27 cellular contexts compared by ENCODE assay signal in the genomic region with DNA sequence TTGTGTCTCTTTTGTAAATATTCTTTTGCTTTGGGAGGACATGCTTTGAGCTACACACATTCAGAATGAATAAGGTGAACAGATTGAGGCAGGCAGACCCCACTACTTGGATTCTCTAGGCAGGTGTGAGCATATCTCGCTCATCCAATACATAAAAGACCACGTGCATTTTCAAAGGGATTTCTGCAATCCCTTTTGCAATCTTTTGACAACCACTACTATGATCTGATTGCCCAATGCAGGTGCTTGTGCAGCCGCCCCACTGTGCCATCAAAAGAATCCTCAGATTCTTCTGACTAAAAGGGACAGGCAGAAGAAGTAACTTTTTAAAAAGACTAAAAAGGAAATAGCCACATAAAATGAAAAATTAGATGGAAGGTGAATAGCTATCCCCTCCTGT.
A peak's percentile ranks its signal among the peaks of the same experiment; 100 is the strongest.
DNase-seq lines count a peak whose midpoint lies in the region; ATAC-seq, FAIRE-seq and TF ChIP-seq lines count a peak whose summit lies in the region.
"Had no signal": no experiment of that assay in that cellular context is flagged by ENCODE, and none has a peak within 500 bp of the region (broad histone marks: within the 10 kb centered on the region; RNA-seq: fewer than 3 reads in every experiment).

No MANE protein-coding gene starts in this region.

- CTCF ChIA-PET in A549 (lab: Yijun Ruan, JAX) = interaction anchor here (1.0 to 2.2 kb wide), 3 partner anchors 75 to 560 kb away, joined by 3 to 13 read pairs (median 4); no protein-coding TSS in a partner anchor
- CTCF ChIA-PET in GM10248 (lab: Yijun Ruan, JAX) = interaction anchor here (1.4 to 4.1 kb wide), 5 partner anchors 9 to 77 kb away, joined by 3 to 22 read pairs (median 9); no protein-coding TSS in a partner anchor
- CTCF ChIA-PET in mammary epithelial cell (lab: Charles Lee; ENCODE audit: low non-redundant PET) = no interaction called here

- no peak overlapping the region for H4K91ac ChIP-seq in mesenchymal stem cell (ENCODE audit: low read length)

- no peak overlapping the region for H4K8ac ChIP-seq in mesenchymal stem cell (ENCODE audit: low read length)

- H2AFZ ChIP-seq in OCI-LY1 (ENCODE audit: low read length) (no peak overlapping the region), mesenchymal stem cell (ENCODE audit: low read depth, low read length) (no peak overlapping the region), mammary epithelial cell (ENCODE audit: low read depth, low read length) (no peak overlapping the region)

- ATAC-seq in A549 = no peak
- ATAC-seq in GM21723 (IDR thresholded peaks at IDR 0.05; ENCODE audit: unreplicated experiment) = no peak
- ATAC-seq: Panc1 had no signal

- in situ Hi-C loops in mammary epithelial cell (cut with MboI; ENCODE audit: low sequenced_read_pairs in 2 of 2) = no loop called here

- H3K9me3 Mint-ChIP-seq in chondrocyte (ENCODE audit: low read depth) = peaks cover 2% of the 10 kb centered on the region

- no peaks in the 10 kb centered on the region for H3K36me3 Mint-ChIP-seq in chondrocyte (ENCODE audit: low read depth)

- H3K27ac ChIP-seq in A549 (peak overlapping the region; percentile 56 to 69; a peak in 5 of 6 replicates), OCI-LY1 (ENCODE audit: low read depth, low read length, poor library complexity, severe bottlenecking) (peak overlapping the region; percentile 97), mesenchymal stem cell (ENCODE audit: low read length, poor library complexity, severe bottlenecking) (no peak overlapping the region), mammary epithelial cell (ENCODE audit: insufficient read depth, low read depth, low read length) (no peak overlapping the region)
- H3K27ac ChIP-seq: BLaER1 treated with 17β-estradiol and CSF1 and Interleukin-3, amounts not matched to agents 10 nM and 100 nM; RWPE1 had no signal

- H3K36me3 ChIP-seq in OCI-LY1 (ENCODE audit: insufficient read depth, low read length) (no peaks in the 10 kb centered on the region), mesenchymal stem cell (ENCODE audit: control insufficient read depth in 1 of 2, insufficient read depth in 2 of 2, low read depth in 1 of 2, low read length in 2 of 2) (no peaks in the 10 kb centered on the region), mammary epithelial cell (ENCODE audit: insufficient read depth, low read length) (no peaks in the 10 kb centered on the region)
- H3K36me3 ChIP-seq: BLaER1 treated with 17β-estradiol and CSF1 and Interleukin-3, amounts not matched to agents 10 nM and 100 nM had no signal

- dilution Hi-C loops in mammary epithelial cell (cut with HindIII; ENCODE audit: low sequenced_read_pairs) = no loop called here

- H3K4me3 Mint-ChIP-seq in chondrocyte (ENCODE audit: unreplicated experiment) = no peak overlapping the region
- H3K4me3 Mint-ChIP-seq: CD4-positive, alpha-beta T cell had no signal

- no peak overlapping the region for H3K18ac ChIP-seq in mesenchymal stem cell (ENCODE audit: low read depth in 1 of 2, low read length in 2 of 2)

- H3K9ac ChIP-seq in OCI-LY1 (ENCODE audit: low read length) (no peak overlapping the region), mesenchymal stem cell (ENCODE audit: low read length) (no peak overlapping the region), mammary epithelial cell (ENCODE audit: insufficient read depth, low read length) (no peak overlapping the region)
- H3K9ac ChIP-seq: BLaER1 treated with 17β-estradiol and CSF1 and Interleukin-3, amounts not matched to agents 10 nM and 100 nM had no signal

- DNase-seq in A549 (ENCODE audit: low read depth in 1 of 2, low spot score in 1 of 2) (no peak), epithelial cell of esophagus (ENCODE audit: low read depth) (peak; percentile 33), mesenchymal stem cell (no peak), GM10248 (ENCODE audit: extremely low spot score) (no peak), chondrocyte (ENCODE audit: low spot score) (no peak), mammary epithelial cell (no peak)
- DNase-seq: CD4-positive, alpha-beta T cell; DMS 273 treated with DMSO at 0.1 percent for 48 hours; DMS79 treated with DMSO at 0.1 percent for 48 hours; KBM-7; MV-4-11; NCI-H1105 treated with DMSO at 0.1 percent for 48 hours; NCI-H146; NCI-H1930; NCI-H2107; NCI-H446; NCI-H526; NCI-H82; NK-92 treated with Interleukin-12 subunit alpha and Interleukin-12 subunit beta, amount 100 ng/mL, for 24 hours; SHP77 had no signal

- no peak overlapping the region for H3K23ac ChIP-seq in mesenchymal stem cell (ENCODE audit: low read length in 2 of 2)

- H3K9me2 ChIP-seq in OCI-LY1 (ENCODE audit: low read depth, low read length) = no peaks in the 10 kb centered on the region

- TF ChIP-seq POLR2A in A549 (IDR thresholded peaks at IDR 0.05; ENCODE audit: low read length) = no peak

- no TSS peak for BruUV-seq in mammary epithelial cell (replicated peaks; lab: Mats Ljungman, UMichigan)

- H3K9me3 ChIP-seq in A549 = peaks cover 4% of the 10 kb centered on the region; the same call in 2 of the 3 replicates
- H3K9me3 ChIP-seq in OCI-LY1 (ENCODE audit: low read length) = no peaks in the 10 kb centered on the region
- no peaks in the 10 kb centered on the region for H3K9me3 ChIP-seq in mesenchymal stem cell (ENCODE audit: control insufficient read depth, low read length)
- no peaks in the 10 kb centered on the region for H3K9me3 ChIP-seq in mammary epithelial cell (replicated peaks; ENCODE audit: insufficient read depth, low read length)

- TF ChIP-seq CTCF in A549 (IDR thresholded peaks at IDR 0.05) (no peak), OCI-LY1 (IDR thresholded peaks at IDR 0.05; ENCODE audit: low read length) (no peak), epithelial cell of esophagus (IDR thresholded peaks at IDR 0.05; ENCODE audit: insufficient read depth, low read depth, low read length, missing control alignments) (no peak), GM10248 (IDR thresholded peaks at IDR 0.05; ENCODE audit: control extremely low read depth, extremely low read depth, low read depth, missing control alignments) (no peak), chondrocyte (IDR thresholded peaks at IDR 0.05) (no peak), mammary epithelial cell (conservative IDR thresholded peaks at IDR 0.05 in 1 of 2, IDR thresholded peaks at IDR 0.05 in 1 of 2; ENCODE audit: extremely low read depth in 1 of 2, insufficient read depth in 1 of 2, low read depth in 1 of 2, low read length in 2 of 2) (no peak)

- peak overlapping the region; percentile 88 for H2AK5ac ChIP-seq in mesenchymal stem cell (ENCODE audit: low read length, severe bottlenecking)

- H3K4me2 ChIP-seq in A549 (peak overlapping the region; percentile 77; the same call in 2 of the 3 replicates), OCI-LY1 (ENCODE audit: low read length) (no peak overlapping the region), mesenchymal stem cell (ENCODE audit: low read length, poor library complexity, severe bottlenecking) (no peak overlapping the region), mammary epithelial cell (ENCODE audit: insufficient read depth, low read depth, low read length) (no peak overlapping the region)
- H3K4me2 ChIP-seq: BLaER1 treated with 17β-estradiol and CSF1 and Interleukin-3, amounts not matched to agents 10 nM and 100 nM had no signal

- H3K79me1 ChIP-seq in mesenchymal stem cell (replicated peaks; ENCODE audit: low read length, poor library complexity, severe bottlenecking) = no peaks in the 10 kb centered on the region

- H2BK5ac ChIP-seq in mesenchymal stem cell (ENCODE audit: low read depth, low read length, poor library complexity, severe bottlenecking) = no peak overlapping the region

- no peak for TF ChIP-seq EP300 in A549 (IDR thresholded peaks at IDR 0.05)

- no peak overlapping the region for H3K27ac Mint-ChIP-seq in chondrocyte (ENCODE audit: unreplicated experiment)
- H3K27ac Mint-ChIP-seq: CD4-positive, alpha-beta T cell had no signal

- no peak overlapping the region for H3K4me3 ChIP-seq in A549
- no peak overlapping the region for H3K4me3 ChIP-seq in OCI-LY1 (ENCODE audit: low read depth, low read length, poor library complexity, severe bottlenecking)
- no peak overlapping the region for H3K4me3 ChIP-seq in epithelial cell of esophagus (ENCODE audit: low read length)
- H3K4me3 ChIP-seq in mesenchymal stem cell (ENCODE audit: insufficient read depth in 1 of 2, low read depth in 1 of 2, low read length in 2 of 2) = no peak overlapping the region
- H3K4me3 ChIP-seq in mammary epithelial cell (replicated peaks in 1 of 3; ENCODE audit: insufficient read depth in 1 of 3, low read depth in 2 of 3, low read length in 3 of 3) = no peak overlapping the region
- H3K4me3 ChIP-seq: BLaER1 treated with 17β-estradiol and CSF1 and Interleukin-3, amounts not matched to agents 10 nM and 100 nM had no signal

- TF ChIP-seq RAD21 in A549 (conservative IDR thresholded peaks at IDR 0.05 in 1 of 2, IDR thresholded peaks at IDR 0.05 in 1 of 2) = no peak

- no peak overlapping the region for H2BK12ac ChIP-seq in mesenchymal stem cell (ENCODE audit: low read length in 2 of 2)

- intact Hi-C loops in mammary epithelial cell (cut with micrococcal nuclease) = no loop called here

- FAIRE-seq in A549 (lab: Jason Lieb, UNC) = no peak
- FAIRE-seq: GM19239, H54 had no signal

- no peak overlapping the region for H2BK15ac ChIP-seq in mesenchymal stem cell (ENCODE audit: low read depth, poor library complexity, severe bottlenecking)

- no peak overlapping the region for H3K4ac ChIP-seq in mesenchymal stem cell (ENCODE audit: low read depth in 1 of 2, low read length in 2 of 2)

- POLR2A ChIA-PET in A549 (lab: Yijun Ruan, JAX) = no interaction called here
- POLR2A ChIA-PET in GM10248 (lab: Yijun Ruan, JAX) = no interaction called here

- H3K27me3 ChIP-seq in OCI-LY1 (ENCODE audit: insufficient read depth, low read length) = no peaks in the 10 kb centered on the region
- H3K27me3 ChIP-seq in mesenchymal stem cell (ENCODE audit: control insufficient read depth in 1 of 2, insufficient read depth in 1 of 2, low read length in 2 of 2) = no peaks in the 10 kb centered on the region
- no peaks in the 10 kb centered on the region for H3K27me3 ChIP-seq in mammary epithelial cell (ENCODE audit: insufficient read depth, low read length)
- H3K27me3 ChIP-seq: BLaER1 treated with 17β-estradiol and CSF1 and Interleukin-3, amounts not matched to agents 10 nM and 100 nM had no signal

- H2BK120ac ChIP-seq in mesenchymal stem cell (ENCODE audit: low read depth, low read length) = no peak overlapping the region

- H3K14ac ChIP-seq in mesenchymal stem cell (ENCODE audit: low read length in 2 of 2) = no peak overlapping the region

- WGBS in A549 (ENCODE audit: missing lambda C conversion rate) = 72% methylated on average over 3 of the region's 3 CpGs
- 85% methylated on average over 2 of the region's 3 CpGs for WGBS in mesenchymal stem cell
- 78% methylated on average over 3 of the region's 3 CpGs for WGBS in mammary epithelial cell (ENCODE audit: low coverage, missing lambda C conversion rate)

- no peaks in the 10 kb centered on the region for H4K20me1 ChIP-seq in OCI-LY1 (ENCODE audit: insufficient read depth, low read length)
- H4K20me1 ChIP-seq in mammary epithelial cell (ENCODE audit: insufficient read depth, low read length) = no peaks in the 10 kb centered on the region
- H4K20me1 ChIP-seq: BLaER1 treated with 17β-estradiol and CSF1 and Interleukin-3, amounts not matched to agents 10 nM and 100 nM had no signal

- H3K27me3 Mint-ChIP-seq in chondrocyte (ENCODE audit: low read depth) = no peaks in the 10 kb centered on the region

- H3K4me1 ChIP-seq in A549 (peaks cover 27% of the 10 kb centered on the region), OCI-LY1 (ENCODE audit: insufficient read depth, low read length, severe bottlenecking) (peaks cover 36% of the 10 kb centered on the region), mesenchymal stem cell (ENCODE audit: control insufficient read depth, insufficient read depth, low read depth, low read length) (peaks cover 3% of the 10 kb centered on the region), mammary epithelial cell (ENCODE audit: insufficient read depth, low read length) (no peaks in the 10 kb centered on the region)

- H3K79me2 ChIP-seq in OCI-LY1 (ENCODE audit: insufficient read depth, low read length) = no peaks in the 10 kb centered on the region
- no peaks in the 10 kb centered on the region for H3K79me2 ChIP-seq in mammary epithelial cell (ENCODE audit: insufficient read depth, low read length)

- no peaks in the 10 kb centered on the region for H3F3A ChIP-seq in OCI-LY1 (ENCODE audit: insufficient read depth, low read length)

- peaks cover 20% of the 10 kb centered on the region for H3K4me1 Mint-ChIP-seq in chondrocyte (ENCODE audit: low read depth)

Comparison
In these comparisons a context has a peak if more than half of its experiments do, and no peak if none do; other contexts are left out.
1. H3K27ac ChIP-seq: peak in A549 (2 of 2) and OCI-LY1 (single experiment); none in mesenchymal stem cell (single experiment) and mammary epithelial cell (single experiment).